1 cellular context compared by ENCODE assay signal in the genomic region with DNA sequence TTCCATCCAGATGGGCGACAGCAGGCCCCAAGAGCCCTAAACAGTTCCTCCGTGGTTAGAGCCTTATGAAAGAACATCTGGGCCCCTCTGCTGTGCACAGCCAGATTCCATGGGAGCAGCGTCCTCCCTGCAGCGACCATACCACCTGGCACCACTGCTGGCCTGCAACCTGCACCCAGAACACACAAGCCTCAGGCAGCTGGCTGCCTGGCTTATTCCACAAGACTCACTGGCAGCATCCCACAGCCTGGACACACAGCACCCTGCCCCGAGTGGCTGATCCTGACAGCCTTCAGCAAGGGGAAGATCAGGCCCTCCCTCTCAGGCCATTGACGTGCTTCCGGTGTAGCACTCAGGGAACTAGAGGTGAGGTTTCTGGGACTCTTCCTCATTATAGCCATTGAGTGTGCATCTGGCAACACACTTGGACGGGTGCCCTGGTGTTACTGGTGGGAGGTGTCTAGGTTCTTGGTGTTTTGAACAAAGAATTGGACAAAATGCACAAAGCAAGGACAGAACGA.
TF ChIP-seq lines count a peak whose summit lies in the region.

No MANE protein-coding gene starts in this region.

TF ChIP-seq in IMR-90, 13 proteins besides CTCF, POLR2A, EP300 and RAD21 (continued from another document):
- TF ChIP-seq NFE2L2 (IDR thresholded peaks at IDR 0.05; ENCODE audit: low read depth, low read length), result no peak
- no peak for TF ChIP-seq RCOR1 (IDR thresholded peaks at IDR 0.05; ENCODE audit: insufficient replicate concordance, low read length)
- TF ChIP-seq, protein P1, sequence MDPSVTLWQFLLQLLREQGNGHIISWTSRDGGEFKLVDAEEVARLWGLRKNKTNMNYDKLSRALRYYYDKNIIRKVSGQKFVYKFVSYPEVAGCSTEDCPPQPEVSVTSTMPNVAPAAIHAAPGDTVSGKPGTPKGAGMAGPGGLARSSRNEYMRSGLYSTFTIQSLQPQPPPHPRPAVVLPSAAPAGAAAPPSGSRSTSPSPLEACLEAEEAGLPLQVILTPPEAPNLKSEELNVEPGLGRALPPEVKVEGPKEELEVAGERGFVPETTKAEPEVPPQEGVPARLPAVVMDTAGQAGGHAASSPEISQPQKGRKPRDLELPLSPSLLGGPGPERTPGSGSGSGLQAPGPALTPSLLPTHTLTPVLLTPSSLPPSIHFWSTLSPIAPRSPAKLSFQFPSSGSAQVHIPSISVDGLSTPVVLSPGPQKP (IDR thresholded peaks at IDR 0.05; ENCODE audit: borderline replicate concordance, low read depth, low read length), result no peak
- no peak for TF ChIP-seq MXI1 (IDR thresholded peaks at IDR 0.05; ENCODE audit: borderline replicate concordance, low read depth, low read length)
- TF ChIP-seq CHD1 (IDR thresholded peaks at IDR 0.05; ENCODE audit: low read depth, low read length), result no peak
- TF ChIP-seq SMC3 (IDR thresholded peaks at IDR 0.05; ENCODE audit: low read depth, low read length), result no peak
- TF ChIP-seq MAZ (IDR thresholded peaks at IDR 0.05; ENCODE audit: borderline replicate concordance, low read depth, low read length), result no peak
- TF ChIP-seq, protein P2, sequence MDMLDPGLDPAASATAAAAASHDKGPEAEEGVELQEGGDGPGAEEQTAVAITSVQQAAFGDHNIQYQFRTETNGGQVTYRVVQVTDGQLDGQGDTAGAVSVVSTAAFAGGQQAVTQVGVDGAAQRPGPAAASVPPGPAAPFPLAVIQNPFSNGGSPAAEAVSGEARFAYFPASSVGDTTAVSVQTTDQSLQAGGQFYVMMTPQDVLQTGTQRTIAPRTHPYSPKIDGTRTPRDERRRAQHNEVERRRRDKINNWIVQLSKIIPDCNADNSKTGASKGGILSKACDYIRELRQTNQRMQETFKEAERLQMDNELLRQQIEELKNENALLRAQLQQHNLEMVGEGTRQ (IDR thresholded peaks at IDR 0.05; ENCODE audit: low read depth, low read length), result no peak
